Comparison of ENCODE assay signal across 18 cellular contexts in the genomic region with DNA sequence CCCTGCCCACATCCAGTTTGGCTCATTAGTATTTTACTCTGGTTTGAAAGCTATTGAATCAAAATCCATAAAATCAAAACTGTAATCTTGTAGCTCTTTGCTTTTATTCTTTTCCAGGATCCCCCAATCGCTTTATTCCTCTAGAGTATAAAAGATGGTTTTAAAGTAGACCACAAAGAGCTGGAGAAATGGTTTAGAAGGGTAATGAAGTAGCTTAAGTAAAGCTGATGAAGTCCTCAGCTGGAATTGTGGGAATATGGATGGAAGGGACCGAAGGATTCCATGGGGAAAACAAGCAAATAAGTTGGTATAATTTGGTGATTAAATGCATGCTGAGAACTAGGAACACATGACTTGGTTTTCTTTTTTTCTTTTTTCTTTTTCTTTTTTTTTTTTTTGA. TPM values are rescaled to one million over a fixed set of nuclear protein-coding genes. Genes with fewer than 3 reads are reported as not detected.
DNase-seq lines count a peak whose midpoint lies in the region; ATAC-seq and TF ChIP-seq lines count a peak whose summit lies in the region.
"Had no signal": no experiment of that assay in that cellular context is flagged by ENCODE, and none has a peak within 500 bp of the region (broad histone marks: within the 10 kb centered on the region; RNA-seq: fewer than 3 reads in every experiment).

No MANE protein-coding gene starts in this region.

- ATAC-seq in sciatic nerve (peak; percentile 54), upper lobe of right lung (no peak), HG03457 (IDR thresholded peaks at IDR 0.05; ENCODE audit: unreplicated experiment) (no peak), HG03108 (IDR thresholded peaks at IDR 0.05; ENCODE audit: unreplicated experiment) (no peak)
- ATAC-seq: GM12878; HepG2; natural killer cell; stimulated activated naive CD8-positive, alpha-beta T cell treated with anti-CD3 and anti-CD28 coated beads, Interleukin-15, amount 100 ng/mL, for 72 hours had no signal

- WGBS in adrenal gland, 4 donors = 77 to 90% (median 81%) methylated on average over 2 of the region's 2 CpGs

- H3K4me1 ChIP-seq in adrenal gland (replicated peaks in 1 of 2) = peaks cover 13% of the 10 kb centered on the region in 2 donors
- H3K4me1 ChIP-seq in upper lobe of right lung = no peaks in the 10 kb centered on the region
- H3K4me1 ChIP-seq: BLaER1, lower lobe of right lung had no signal

- intact Hi-C loops in adrenal gland (cut with DNase I) (loop anchor here in 1 of 2 donors (10.0 kb wide), 1 partner anchor 133 kb away; no protein-coding TSS in a partner anchor), sciatic nerve (cut with DNase I) (no loop called here), upper lobe of right lung (cut with DNase I) (no loop called here)

- H3K9me3 ChIP-seq in adrenal gland (replicated peaks in 1 of 3) (no peaks in the 10 kb centered on the region), upper lobe of right lung (no peaks in the 10 kb centered on the region)
- H3K9me3 ChIP-seq: BLaER1, lower lobe of right lung had no signal

- TF ChIP-seq POLR2A in adrenal gland (IDR thresholded peaks at IDR 0.05) = no peak

- TF ChIP-seq CTCF in adrenal gland (IDR thresholded peaks at IDR 0.05) = no peak
- no peak for TF ChIP-seq CTCF in fibroblast of mammary gland (conservative IDR thresholded peaks at IDR 0.05; ENCODE audit: control insufficient read depth, insufficient read depth, low read depth, low read length)
- no peak for TF ChIP-seq CTCF in upper lobe of right lung (IDR thresholded peaks at IDR 0.05)

- no peaks in the 10 kb centered on the region for H3K36me3 ChIP-seq in adrenal gland (replicated peaks in 1 of 2)
- no peaks in the 10 kb centered on the region for H3K36me3 ChIP-seq in upper lobe of right lung
- H3K36me3 ChIP-seq: BLaER1, lower lobe of right lung had no signal

- H3K4me3 ChIP-seq in adrenal gland = no peak overlapping the region
- no peak overlapping the region for H3K4me3 ChIP-seq in fibroblast of mammary gland (ENCODE audit: control insufficient read depth, low read depth, low read length)
- no peak overlapping the region for H3K4me3 ChIP-seq in upper lobe of right lung
- H3K4me3 ChIP-seq: BLaER1, GM12878, lower lobe of right lung had no signal

- no peaks in the 10 kb centered on the region for H3K27me3 ChIP-seq in adrenal gland
- no peaks in the 10 kb centered on the region for H3K27me3 ChIP-seq in upper lobe of right lung
- H3K27me3 ChIP-seq: BLaER1 had no signal

- DNase-seq in adrenal gland (no peak), fibroblast of mammary gland (ENCODE audit: low read depth) (peak; percentile 26), sciatic nerve (ENCODE audit: low spot score) (no peak), upper lobe of right lung (no peak), SHP77 (lab: John Stamatoyannopoulos, UW) (no peak)
- DNase-seq: cerebellar nuclear complex; endodermal cell; GDM1; lower lobe of right lung; natural killer cell; NCI-H187 treated with DMSO at 0.1 percent for 48 hours; stimulated activated CD4-positive, alpha-beta T cell treated with anti-CD3 and anti-CD28 coated beads, Interleukin-1b, Interleukin-23, amount 100 ng/mL, for 48 hours; stimulated activated naive CD8-positive, alpha-beta T cell treated with anti-CD3 and anti-CD28 coated beads, Interleukin-15, amount 100 ng/mL, for 72 hours had no signal

- H3K27ac ChIP-seq in adrenal gland (peak overlapping the region in 4 of 5 donors; percentile 39 to 80 (median 63)), upper lobe of right lung (peak overlapping the region; percentile 5)
- H3K27ac ChIP-seq: BLaER1 had no signal

RNA-seq across cellular contexts. Expression of a gene that starts 12.3 kb away (rescaled TPM):
- total RNA-seq in adrenal gland (10 to 100 TPM in 2 of 8 donors, 1 to 10 TPM in 6; 2.9 to 12.0 (median 8.1) TPM), sciatic nerve (9.7 TPM), upper lobe of right lung (15.7 TPM)
- 1 to 10 TPM; 2.7 to 7.3 (median 3.0) TPM for polyA plus RNA-seq in adrenal gland
- total RNA-seq: GM12878, HepG2, natural killer cell had no signal
- polyA plus RNA-seq: GM12878, HepG2 had no signal
